In genomic region chr12:125140239-125140917, GRCh38 we compare ENCODE assay signal across 2 cellular contexts.
TF ChIP-seq lines count a peak whose summit lies in the region.

No MANE protein-coding gene starts in this region.

TF ChIP-seq in A549, 52 proteins besides CTCF, POLR2A, EP300 and RAD21 (continued from another document):
- TF ChIP-seq GATA3 (IDR thresholded peaks at IDR 0.05; ENCODE audit: borderline replicate concordance) (no peak), ZSCAN20 (CRISPR knock-in tag; IDR thresholded peaks at IDR 0.05) (no peak), HDAC2 (IDR thresholded peaks at IDR 0.05) (no peak), MYC (IDR thresholded peaks at IDR 0.05; ENCODE audit: borderline replicate concordance, low read length) (no peak), SREBF2 (IDR thresholded peaks at IDR 0.05) (no peak), JUN (IDR thresholded peaks at IDR 0.05) (no peak), HEYL (CRISPR knock-in tag; IDR thresholded peaks at IDR 0.05) (no peak), RARB (CRISPR knock-in tag; IDR thresholded peaks at IDR 0.05) (no peak), KDM5A (IDR thresholded peaks at IDR 0.05) (no peak), RFX5 (IDR thresholded peaks at IDR 0.05) (no peak), CEBPB (IDR thresholded peaks at IDR 0.05) (no peak), BHLHE40 (IDR thresholded peaks at IDR 0.05; ENCODE audit: low read depth, low read length) (no peak)
- TF ChIP-seq, protein P1, sequence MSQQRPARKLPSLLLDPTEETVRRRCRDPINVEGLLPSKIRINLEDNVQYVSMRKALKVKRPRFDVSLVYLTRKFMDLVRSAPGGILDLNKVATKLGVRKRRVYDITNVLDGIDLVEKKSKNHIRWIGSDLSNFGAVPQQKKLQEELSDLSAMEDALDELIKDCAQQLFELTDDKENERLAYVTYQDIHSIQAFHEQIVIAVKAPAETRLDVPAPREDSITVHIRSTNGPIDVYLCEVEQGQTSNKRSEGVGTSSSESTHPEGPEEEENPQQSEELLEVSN (IDR thresholded peaks at IDR 0.05; ENCODE audit: borderline replicate concordance, low read depth) = no peak
- TF ChIP-seq, protein P2, sequence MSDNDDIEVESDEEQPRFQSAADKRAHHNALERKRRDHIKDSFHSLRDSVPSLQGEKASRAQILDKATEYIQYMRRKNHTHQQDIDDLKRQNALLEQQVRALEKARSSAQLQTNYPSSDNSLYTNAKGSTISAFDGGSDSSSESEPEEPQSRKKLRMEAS (IDR thresholded peaks at IDR 0.05) = no peak

TF ChIP-seq in SK-N-SH treated with all-trans-retinoic acid at 6 μM for 48 hours, 23 proteins besides CTCF, POLR2A, EP300 and RAD21:
- TF ChIP-seq, protein P3, sequence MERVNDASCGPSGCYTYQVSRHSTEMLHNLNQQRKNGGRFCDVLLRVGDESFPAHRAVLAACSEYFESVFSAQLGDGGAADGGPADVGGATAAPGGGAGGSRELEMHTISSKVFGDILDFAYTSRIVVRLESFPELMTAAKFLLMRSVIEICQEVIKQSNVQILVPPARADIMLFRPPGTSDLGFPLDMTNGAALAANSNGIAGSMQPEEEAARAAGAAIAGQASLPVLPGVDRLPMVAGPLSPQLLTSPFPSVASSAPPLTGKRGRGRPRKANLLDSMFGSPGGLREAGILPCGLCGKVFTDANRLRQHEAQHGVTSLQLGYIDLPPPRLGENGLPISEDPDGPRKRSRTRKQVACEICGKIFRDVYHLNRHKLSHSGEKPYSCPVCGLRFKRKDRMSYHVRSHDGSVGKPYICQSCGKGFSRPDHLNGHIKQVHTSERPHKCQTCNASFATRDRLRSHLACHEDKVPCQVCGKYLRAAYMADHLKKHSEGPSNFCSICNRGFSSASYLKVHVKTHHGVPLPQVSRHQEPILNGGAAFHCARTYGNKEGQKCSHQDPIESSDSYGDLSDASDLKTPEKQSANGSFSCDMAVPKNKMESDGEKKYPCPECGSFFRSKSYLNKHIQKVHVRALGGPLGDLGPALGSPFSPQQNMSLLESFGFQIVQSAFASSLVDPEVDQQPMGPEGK (CRISPR knock-in tag; IDR thresholded peaks at IDR 0.05; ENCODE audit: borderline replicate concordance) = no peak
- TF ChIP-seq ZNF8 (CRISPR knock-in tag; IDR thresholded peaks at IDR 0.05) = no peak
- TF ChIP-seq, protein P4, sequence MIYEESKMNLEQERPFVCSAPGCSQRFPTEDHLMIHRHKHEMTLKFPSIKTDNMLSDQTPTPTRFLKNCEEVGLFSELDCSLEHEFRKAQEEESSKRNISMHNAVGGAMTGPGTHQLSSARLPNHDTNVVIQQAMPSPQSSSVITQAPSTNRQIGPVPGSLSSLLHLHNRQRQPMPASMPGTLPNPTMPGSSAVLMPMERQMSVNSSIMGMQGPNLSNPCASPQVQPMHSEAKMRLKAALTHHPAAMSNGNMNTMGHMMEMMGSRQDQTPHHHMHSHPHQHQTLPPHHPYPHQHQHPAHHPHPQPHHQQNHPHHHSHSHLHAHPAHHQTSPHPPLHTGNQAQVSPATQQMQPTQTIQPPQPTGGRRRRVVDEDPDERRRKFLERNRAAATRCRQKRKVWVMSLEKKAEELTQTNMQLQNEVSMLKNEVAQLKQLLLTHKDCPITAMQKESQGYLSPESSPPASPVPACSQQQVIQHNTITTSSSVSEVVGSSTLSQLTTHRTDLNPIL (CRISPR knock-in tag; IDR thresholded peaks at IDR 0.05; ENCODE audit: low read depth) = no peak
- TF ChIP-seq ARNTL (CRISPR knock-in tag; IDR thresholded peaks at IDR 0.05; ENCODE audit: borderline replicate concordance, low read depth) = no peak
- TF ChIP-seq, protein P5, sequence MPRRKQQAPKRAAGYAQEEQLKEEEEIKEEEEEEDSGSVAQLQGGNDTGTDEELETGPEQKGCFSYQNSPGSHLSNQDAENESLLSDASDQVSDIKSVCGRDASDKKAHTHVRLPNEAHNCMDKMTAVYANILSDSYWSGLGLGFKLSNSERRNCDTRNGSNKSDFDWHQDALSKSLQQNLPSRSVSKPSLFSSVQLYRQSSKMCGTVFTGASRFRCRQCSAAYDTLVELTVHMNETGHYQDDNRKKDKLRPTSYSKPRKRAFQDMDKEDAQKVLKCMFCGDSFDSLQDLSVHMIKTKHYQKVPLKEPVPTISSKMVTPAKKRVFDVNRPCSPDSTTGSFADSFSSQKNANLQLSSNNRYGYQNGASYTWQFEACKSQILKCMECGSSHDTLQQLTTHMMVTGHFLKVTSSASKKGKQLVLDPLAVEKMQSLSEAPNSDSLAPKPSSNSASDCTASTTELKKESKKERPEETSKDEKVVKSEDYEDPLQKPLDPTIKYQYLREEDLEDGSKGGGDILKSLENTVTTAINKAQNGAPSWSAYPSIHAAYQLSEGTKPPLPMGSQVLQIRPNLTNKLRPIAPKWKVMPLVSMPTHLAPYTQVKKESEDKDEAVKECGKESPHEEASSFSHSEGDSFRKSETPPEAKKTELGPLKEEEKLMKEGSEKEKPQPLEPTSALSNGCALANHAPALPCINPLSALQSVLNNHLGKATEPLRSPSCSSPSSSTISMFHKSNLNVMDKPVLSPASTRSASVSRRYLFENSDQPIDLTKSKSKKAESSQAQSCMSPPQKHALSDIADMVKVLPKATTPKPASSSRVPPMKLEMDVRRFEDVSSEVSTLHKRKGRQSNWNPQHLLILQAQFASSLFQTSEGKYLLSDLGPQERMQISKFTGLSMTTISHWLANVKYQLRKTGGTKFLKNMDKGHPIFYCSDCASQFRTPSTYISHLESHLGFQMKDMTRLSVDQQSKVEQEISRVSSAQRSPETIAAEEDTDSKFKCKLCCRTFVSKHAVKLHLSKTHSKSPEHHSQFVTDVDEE (CRISPR knock-in tag; IDR thresholded peaks at IDR 0.05) = no peak
- no peak for TF ChIP-seq TOX (CRISPR knock-in tag; IDR thresholded peaks at IDR 0.05; ENCODE audit: borderline replicate concordance)
- no peak for TF ChIP-seq BACH2 (CRISPR knock-in tag; IDR thresholded peaks at IDR 0.05; ENCODE audit: borderline replicate concordance)
- TF ChIP-seq SNAI2 (CRISPR knock-in tag; IDR thresholded peaks at IDR 0.05) = no peak
- no peak for TF ChIP-seq ZNF70 (CRISPR knock-in tag; IDR thresholded peaks at IDR 0.05)
- no peak for TF ChIP-seq ZNF565 (CRISPR knock-in tag; conservative IDR thresholded peaks at IDR 0.05; ENCODE audit: low read depth)
- no peak for TF ChIP-seq POU6F1 (CRISPR knock-in tag; IDR thresholded peaks at IDR 0.05; ENCODE audit: borderline replicate concordance, low read depth)
- no peak for TF ChIP-seq ESRRG (CRISPR knock-in tag; IDR thresholded peaks at IDR 0.05)
- TF ChIP-seq RARB (CRISPR knock-in tag; IDR thresholded peaks at IDR 0.05) = no peak
- no peak for TF ChIP-seq OSR1 (CRISPR knock-in tag; IDR thresholded peaks at IDR 0.05)
- no peak for TF ChIP-seq ZFP3 (CRISPR knock-in tag; IDR thresholded peaks at IDR 0.05)
- no peak for TF ChIP-seq TCF4 (CRISPR knock-in tag; IDR thresholded peaks at IDR 0.05; ENCODE audit: borderline replicate concordance)
- no peak for TF ChIP-seq ISL1 (CRISPR knock-in tag; IDR thresholded peaks at IDR 0.05)
- TF ChIP-seq ZC3H10 (CRISPR knock-in tag; IDR thresholded peaks at IDR 0.05) = no peak
- TF ChIP-seq ZFP30 (CRISPR knock-in tag; IDR thresholded peaks at IDR 0.05) = no peak
